Comparison of ENCODE assay signal across 11 cellular contexts in the genomic region with DNA sequence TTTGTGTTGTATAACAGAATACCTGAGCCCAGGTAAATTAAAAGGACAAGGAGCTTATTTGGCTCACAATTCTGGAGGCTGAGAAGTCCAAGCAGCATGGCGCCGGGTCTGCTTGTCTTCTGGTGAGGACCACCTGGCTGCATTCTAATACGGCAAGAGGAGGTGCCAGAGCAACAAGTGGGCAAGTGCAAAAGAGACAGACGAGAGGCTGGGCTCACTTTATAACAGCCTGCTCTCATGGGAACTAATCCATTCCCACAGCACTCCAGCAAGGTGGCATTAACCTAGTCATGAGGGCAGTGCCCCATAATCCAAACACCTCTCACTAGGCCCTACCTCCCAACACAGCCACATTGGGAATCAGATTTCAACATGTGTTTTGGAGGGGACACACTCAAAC. TPM values are rescaled to one million over a fixed set of nuclear protein-coding genes. Genes with fewer than 3 reads are reported as not detected.
"Had no signal": no experiment of that assay in that cellular context is flagged by ENCODE, and none has a peak within 500 bp of the region (broad histone marks: within the 10 kb centered on the region; RNA-seq: fewer than 3 reads in every experiment).

No MANE protein-coding gene starts in this region.

- H3K4me3 Mint-ChIP-seq: GM23338, H9, HFFc6 had no signal

- H3K9me3 ChIP-seq: HAP-1 had no signal

- H2AFZ ChIP-seq: GM23248, GM23338 had no signal

- H3K36me3 ChIP-seq: HAP-1 had no signal

- H3K9ac ChIP-seq: GM23248 had no signal

- H3K4me2 ChIP-seq: GM23338 had no signal

- DNase-seq: GM23248, GOT3, H7, H9, HCEC 1CT, HFFc6 had no signal

- H3K27ac Mint-ChIP-seq: GM23338, H9, HFFc6 had no signal

- H3K4me3 ChIP-seq: GM23248, GM23338, HAP-1 had no signal

- ATAC-seq: GM23338, HCT116 had no signal

- FAIRE-seq: H54 had no signal

- H3K4me1 ChIP-seq: HAP-1 had no signal

- H3K27ac ChIP-seq: GM23248 had no signal

RNA-seq across cellular contexts. Expression of gene PACSIN1, which starts 12.9 kb away (rescaled TPM):
- total RNA-seq: GM23248, H4, HFFc6 had no signal
- polyA plus RNA-seq: GM23248 had no signal
